Comparison of ENCODE assay signal across 9 cellular contexts in genomic region chr20:50339196-50339901, GRCh38.
DNase-seq lines count a peak whose midpoint lies in the region; ATAC-seq and TF ChIP-seq lines count a peak whose summit lies in the region.
"Had no signal": no experiment of that assay in that cellular context is flagged by ENCODE, and none has a peak within 500 bp of the region (broad histone marks: within the 10 kb centered on the region; RNA-seq: fewer than 3 reads in every experiment).

No MANE protein-coding gene starts in this region.

- H3K36me3 Mint-ChIP-seq in endodermal cell (ENCODE audit: low read depth), result no peaks in the 10 kb centered on the region

- WGBS in endodermal cell (ENCODE audit: insufficient coverage in 1 of 2, insufficient read length in 1 of 2), 2 experiments, result 84 to 93% methylated on average over 3 to 6 of the region's 6 CpGs

- peak overlapping the region; percentile 19 for H3K9ac ChIP-seq in DND-41 (ENCODE audit: low read depth, low read length)
- no peak overlapping the region for H3K9ac ChIP-seq in endodermal cell (ENCODE audit: extremely low read depth, low read length, poor library complexity, severe bottlenecking)
- H3K9ac ChIP-seq in rectal smooth muscle tissue (ENCODE audit: low read length), result no peak overlapping the region

- H4K20me1 ChIP-seq in DND-41 (ENCODE audit: insufficient read depth, low read length) (peaks cover 23% of the 10 kb centered on the region), PC-9 (ENCODE audit: insufficient read depth) (no peaks in the 10 kb centered on the region)

- H3K27me3 Mint-ChIP-seq in endodermal cell (ENCODE audit: insufficient read depth), result no peaks in the 10 kb centered on the region

- BruUV-seq in PC-9 (replicated peaks; lab: Mats Ljungman, UMichigan), result no TSS peak

- peak; percentile 49 for DNase-seq in DND-41
- no peak for DNase-seq in PC-9
- no peak for DNase-seq in endodermal cell
- no peak for DNase-seq in NCI-H146 (lab: John Stamatoyannopoulos, UW)
- DNase-seq in effector CD4-positive, alpha-beta T cell, result no peak
- DNase-seq: psoas muscle had no signal

- no peak overlapping the region for H3K27ac Mint-ChIP-seq in endodermal cell

- intact Hi-C loops in PC-9 (cut with micrococcal nuclease; ENCODE audit: unreplicated experiment), result no loop called here

- peaks cover 9% of the 10 kb centered on the region for H3K4me1 Mint-ChIP-seq in endodermal cell

- H3F3A ChIP-seq in PC-9 (ENCODE audit: insufficient read depth, low read depth), result peaks cover 25% of the 10 kb centered on the region

- no peaks in the 10 kb centered on the region for H3K9me2 ChIP-seq in PC-9 (ENCODE audit: insufficient read depth)

- ATAC-seq in DND-41 (ENCODE audit: insufficient read depth, low read depth) (peak; percentile 33), HG03342 (IDR thresholded peaks at IDR 0.05; ENCODE audit: unreplicated experiment) (no peak), GM21367 (IDR thresholded peaks at IDR 0.05; ENCODE audit: unreplicated experiment) (no peak)
- ATAC-seq: psoas muscle had no signal

- no peaks in the 10 kb centered on the region for H3K9me3 Mint-ChIP-seq in endodermal cell

- POLR2A ChIA-PET in PC-9 (lab: Charles Lee; ENCODE audit: unreplicated experiment), result no interaction called here

- H3K79me2 ChIP-seq in DND-41 (ENCODE audit: insufficient read depth, low read length) (no peaks in the 10 kb centered on the region), PC-9 (ENCODE audit: low read depth) (no peaks in the 10 kb centered on the region)

- H3K4me3 Mint-ChIP-seq in endodermal cell, result no peak overlapping the region

- H3K4me2 ChIP-seq in DND-41 (ENCODE audit: insufficient read depth, low read length) (peak overlapping the region; percentile 63), PC-9 (peak overlapping the region; percentile 25; the same call in 1 of the 2 replicates)

- H3K9me3 ChIP-seq in DND-41 (ENCODE audit: insufficient read depth, low read length, severe bottlenecking), result no peaks in the 10 kb centered on the region
- no peaks in the 10 kb centered on the region for H3K9me3 ChIP-seq in PC-9 (ENCODE audit: insufficient read depth, low read depth)
- H3K9me3 ChIP-seq in endodermal cell (ENCODE audit: control insufficient read depth, low read length), result no peaks in the 10 kb centered on the region
- H3K9me3 ChIP-seq: psoas muscle had no signal

- no peaks in the 10 kb centered on the region for H3K36me3 ChIP-seq in DND-41 (ENCODE audit: insufficient read depth, low read length)
- H3K36me3 ChIP-seq in PC-9 (ENCODE audit: low read depth), result no peaks in the 10 kb centered on the region
- H3K36me3 ChIP-seq in endodermal cell (ENCODE audit: control insufficient read depth, insufficient read depth, low read length), result no peaks in the 10 kb centered on the region
- no peaks in the 10 kb centered on the region for H3K36me3 ChIP-seq in rectal smooth muscle tissue (ENCODE audit: control insufficient read depth, insufficient read depth, low read length)

- no peaks in the 10 kb centered on the region for H3K27me3 ChIP-seq in DND-41 (ENCODE audit: insufficient read depth, low read length, poor library complexity)
- H3K27me3 ChIP-seq in PC-9 (ENCODE audit: insufficient read depth, low read depth), result no peaks in the 10 kb centered on the region
- no peaks in the 10 kb centered on the region for H3K27me3 ChIP-seq in endodermal cell (ENCODE audit: control insufficient read depth, insufficient read depth, low read length, poor library complexity, severe bottlenecking)
- H3K27me3 ChIP-seq in rectal smooth muscle tissue (ENCODE audit: control insufficient read depth, insufficient read depth, low read length), result no peaks in the 10 kb centered on the region

- H2AFZ ChIP-seq in DND-41 (ENCODE audit: low read depth, low read length) (no peak overlapping the region), PC-9 (no peak overlapping the region)

- H3K27ac ChIP-seq in DND-41 (ENCODE audit: low read length) (peak overlapping the region; percentile 78), PC-9 (no peak overlapping the region), endodermal cell (ENCODE audit: low read depth, low read length) (peak overlapping the region; percentile 73), rectal smooth muscle tissue (ENCODE audit: low read depth, low read length) (peak overlapping the region; percentile 8)
- H3K27ac ChIP-seq: psoas muscle had no signal

- CTCF ChIA-PET in PC-9 (lab: Charles Lee), result interaction anchor here (0.6 kb wide), 1 partner anchor 375 kb away, joined by 10 read pairs; no protein-coding TSS in a partner anchor

- TF ChIP-seq CTCF in DND-41 (IDR thresholded peaks at IDR 0.05; ENCODE audit: borderline replicate concordance, extremely low read depth, low read length, poor library complexity, severe bottlenecking), result no peak
- TF ChIP-seq CTCF in PC-9 (conservative IDR thresholded peaks at IDR 0.05), result no peak
- no peak for TF ChIP-seq CTCF in endodermal cell (conservative IDR thresholded peaks at IDR 0.05)

- peaks cover 38% of the 10 kb centered on the region for H3K4me1 ChIP-seq in DND-41 (ENCODE audit: insufficient read depth, low read length)
- H3K4me1 ChIP-seq in PC-9 (replicated peaks; ENCODE audit: insufficient read depth), result peaks cover 36% of the 10 kb centered on the region
- peaks cover 2% of the 10 kb centered on the region for H3K4me1 ChIP-seq in endodermal cell (ENCODE audit: control insufficient read depth, insufficient read depth, low read length)
- no peaks in the 10 kb centered on the region for H3K4me1 ChIP-seq in rectal smooth muscle tissue (ENCODE audit: control insufficient read depth, insufficient read depth, low read length)

- peak overlapping the region in 1 of 2 experiments; percentile 28; a peak in 2 of 4 replicates for H3K4me3 ChIP-seq in DND-41 (ENCODE audit: low read depth in 1 of 2, low read length in 2 of 2)
- H3K4me3 ChIP-seq in PC-9, result no peak overlapping the region
- no peak overlapping the region for H3K4me3 ChIP-seq in endodermal cell (ENCODE audit: low read length)
- peak overlapping the region; percentile 13 for H3K4me3 ChIP-seq in rectal smooth muscle tissue (ENCODE audit: low read length)
- H3K4me3 ChIP-seq: psoas muscle had no signal
